ENCODE assay signal across 14 cellular contexts in genomic region chr6:47366335-47366879, GRCh38. TPM values are rescaled to one million over a fixed set of nuclear protein-coding genes. Genes with fewer than 3 reads are reported as not detected.
DNase-seq lines count a peak whose midpoint lies in the region; ATAC-seq, FAIRE-seq and TF ChIP-seq lines count a peak whose summit lies in the region.
"Had no signal": no experiment of that assay in that cellular context is flagged by ENCODE, and none has a peak within 500 bp of the region (broad histone marks: within the 10 kb centered on the region; RNA-seq: fewer than 3 reads in every experiment).

No MANE protein-coding gene starts in this region.

- ATAC-seq in K562 (peak; percentile 54), lower lobe of right lung (no peak)

- H3K9me3 ChIP-seq in K562 (replicated peaks; ENCODE audit: control insufficient read depth, insufficient read depth, low read depth, low read length) (no peaks in the 10 kb centered on the region), tibial nerve (no peaks in the 10 kb centered on the region), lower lobe of right lung (no peaks in the 10 kb centered on the region)
- H3K9me3 ChIP-seq: BE2C had no signal

- H3K4me3 ChIP-seq in K562 (no peak overlapping the region), tibial nerve (no peak overlapping the region), lower lobe of right lung (no peak overlapping the region)

- 39% methylated on average over 2 of the region's 2 CpGs for WGBS in K562 (ENCODE audit: insufficient coverage, low coverage, missing lambda C conversion rate)
- WGBS in tibial nerve, 2 donors: 89 to 91% methylated on average over 2 of the region's 2 CpGs

- DNase-seq in GM12891 (ENCODE audit: insufficient read length, low spot score): no peak
- DNase-seq in KBM-7: peak; percentile 28
- no peak for DNase-seq in K562 (ENCODE audit: extremely low read depth in 1 of 4, low spot score in 3 of 4)
- DNase-seq in tibial nerve (ENCODE audit: low spot score in 2 of 2): no peak
- DNase-seq in occipital lobe (lab: John Stamatoyannopoulos, UW): no peak
- no peak for DNase-seq in lower lobe of right lung
- no peak for DNase-seq in anterior cingulate cortex (lab: John Stamatoyannopoulos, UW)
- DNase-seq: BE2C; CD4-positive, alpha-beta memory T cell; DND-41; GF-D8; GOT3; H9 had no signal

- H3K27ac ChIP-seq in K562 (ENCODE audit: extremely low read depth, low read depth, low read length) (no peak overlapping the region), tibial nerve (no peak overlapping the region), lower lobe of right lung (no peak overlapping the region)
- H3K27ac ChIP-seq: C4-2B had no signal

- peaks cover 0 to 5% of the 10 kb centered on the region in 2 experiments; a peak in 2 of 5 replicates for H3K4me1 ChIP-seq in K562 (replicated peaks in 1 of 2; ENCODE audit: control insufficient read depth in 2 of 2, insufficient read depth in 2 of 2, low read length in 2 of 2)
- no peaks in the 10 kb centered on the region for H3K4me1 ChIP-seq in tibial nerve
- no peaks in the 10 kb centered on the region for H3K4me1 ChIP-seq in lower lobe of right lung
- H3K4me1 ChIP-seq: BE2C had no signal

- no peaks in the 10 kb centered on the region for H3K79me2 ChIP-seq in K562 (ENCODE audit: control insufficient read depth, insufficient read depth, low read length)

- no TSS peak for BruUV-seq in K562 (replicated peaks; lab: Mats Ljungman, UMichigan)

- H3K27me3 ChIP-seq in K562 (ENCODE audit: control insufficient read depth in 2 of 2, insufficient read depth in 2 of 2, low read length in 2 of 2) (no peaks in the 10 kb centered on the region), tibial nerve (no peaks in the 10 kb centered on the region), lower lobe of right lung (ENCODE audit: low read depth) (no peaks in the 10 kb centered on the region)

- H3K9me1 ChIP-seq in K562 (ENCODE audit: control insufficient read depth, insufficient read depth, low read length): no peaks in the 10 kb centered on the region

- H3K36me3 ChIP-seq in K562 (ENCODE audit: control insufficient read depth, insufficient read depth, low read length) (no peaks in the 10 kb centered on the region), tibial nerve (no peaks in the 10 kb centered on the region), lower lobe of right lung (no peaks in the 10 kb centered on the region)
- H3K36me3 ChIP-seq: BE2C had no signal

- POLR2A ChIA-PET in K562 (lab: Yijun Ruan, JAX): no interaction called here

- H3K9ac ChIP-seq in K562 (ENCODE audit: insufficient read depth in 1 of 2, low read depth in 2 of 2, low read length in 2 of 2): no peak overlapping the region

- intact Hi-C loops in K562 (cut with micrococcal nuclease): no loop called here
- intact Hi-C loops in lower lobe of right lung (cut with DNase I): no loop called here

- no peaks in the 10 kb centered on the region for H4K20me1 ChIP-seq in K562 (replicated peaks; ENCODE audit: control insufficient read depth, insufficient read depth, low read length)

- CTCF ChIA-PET in K562 (lab: Yijun Ruan, JAX; ENCODE audit: low intra/inter-chr PET ratio): no interaction called here

- H2AFZ ChIP-seq in K562 (ENCODE audit: low read depth, low read length): peak overlapping the region; percentile 37; the same call in 1 of the 2 replicates

- TF ChIP-seq POLR2A in GM12891 (IDR thresholded peaks at IDR 0.05; ENCODE audit: low read depth, low read length) (no peak), K562 (conservative IDR thresholded peaks at IDR 0.05) (no peak), tibial nerve (IDR thresholded peaks at IDR 0.05) (no peak)

- TF ChIP-seq CTCF in K562 (IDR thresholded peaks at IDR 0.05 in 2 of 3, conservative IDR thresholded peaks at IDR 0.05 in 1 of 3; ENCODE audit: insufficient read depth in 2 of 3, low read depth in 1 of 3, low read length in 3 of 3) (no peak), tibial nerve (IDR thresholded peaks at IDR 0.05) (no peak), lower lobe of right lung (IDR thresholded peaks at IDR 0.05) (no peak)

- in situ Hi-C loops in KBM-7 (cut with MboI; ENCODE audit: low pct_unique_long_range_greater_than_20kb, low sequenced_read_pairs) (no loop called here), K562 (cut with MboI) (no loop called here)

- TF ChIP-seq RAD21 in K562 (CRISPR knock-in tag; conservative IDR thresholded peaks at IDR 0.05 in 1 of 2, IDR thresholded peaks at IDR 0.05 in 1 of 2): no peak

- TF ChIP-seq EP300 in K562 (IDR thresholded peaks at IDR 0.05; ENCODE audit: low read length) (no peak), tibial nerve (IDR thresholded peaks at IDR 0.05) (no peak)

- no peak overlapping the region for H3K4me2 ChIP-seq in K562 (ENCODE audit: insufficient read depth, low read length)

- FAIRE-seq in GM12891 (lab: Jason Lieb, UNC): peak; percentile 66
- no peak for FAIRE-seq in K562 (lab: Jason Lieb, UNC)

TF ChIP-seq in GM12891, 5 proteins besides CTCF, POLR2A, EP300 and RAD21:
- TF ChIP-seq SPI1 (IDR thresholded peaks at IDR 0.05; ENCODE audit: low read depth, low read length) (no peak), PAX5 (IDR thresholded peaks at IDR 0.05; ENCODE audit: insufficient read depth, low read length, severe bottlenecking) (no peak), TAF1 (IDR thresholded peaks at IDR 0.05; ENCODE audit: low read depth, low read length) (no peak)

TF ChIP-seq in K562, 482 proteins besides CTCF, POLR2A, EP300 and RAD21 (continues in another document):
- TF ChIP-seq ZNF224 (CRISPR knock-in tag; IDR thresholded peaks at IDR 0.05) (no peak), DACH1 (IDR thresholded peaks at IDR 0.05; ENCODE audit: partially characterized antibody) (no peak), GABPB2 (CRISPR knock-in tag; conservative IDR thresholded peaks at IDR 0.05) (no peak), ZNF778 (CRISPR knock-in tag; IDR thresholded peaks at IDR 0.05) (no peak), RERE (CRISPR knock-in tag; IDR thresholded peaks at IDR 0.05; ENCODE audit: borderline replicate concordance) (no peak), ZNF644 (tag; IDR thresholded peaks at IDR 0.05; ENCODE audit: low read depth) (no peak), PHF8 (IDR thresholded peaks at IDR 0.05; ENCODE audit: borderline replicate concordance, low read length) (no peak), ZNF316 (IDR thresholded peaks at IDR 0.05) (peak; percentile 5; the same call in 1 of the 2 replicates), ESRRA (IDR thresholded peaks at IDR 0.05; ENCODE audit: borderline replicate concordance, low read depth) (no peak), ILF3 (IDR thresholded peaks at IDR 0.05; ENCODE audit: borderline replicate concordance) (no peak)

RNA-seq across cellular contexts. Expression of gene TNFRSF21, which starts 56.7 kb away (rescaled TPM):
- 0.12 TPM for polyA plus RNA-seq in GM12891 (2012; ENCODE audit: low read depth, missing spikeins)
- 2.4 and 4.7 TPM in 2 replicates for total RNA-seq in K562 (2011; cell fraction: chromatin; rRNA removed; ENCODE audit: low replicate concordance)
- 3.3 and 3.5 TPM in 2 replicates for total RNA-seq in K562 (2011; cell fraction: nucleolus; rRNA removed)
- total RNA-seq in K562 (2011; cell fraction: nucleoplasm; rRNA removed): 4.5 and 7.1 TPM in 2 replicates
- total RNA-seq in K562 (2014; rRNA removed) (2.2 and 3.0 TPM in 2 replicates), K562 (2014; rRNA removed; fragmentation: Illumina TruSeq; extraction: Trizol) (2.7 and 3.2 TPM in 2 replicates), K562 (2015; rRNA removed; fragmentation: Illumina TruSeq; extraction: Trizol) (2.9 and 3.0 TPM in 2 replicates), K562 (2021) (5.5 and 5.7 TPM in 2 replicates), tibial nerve (1 to 10 TPM; 5.7 to 8.0 (median 7.6) TPM), occipital lobe (42.6 TPM), lower lobe of right lung (21.7 TPM)
- polyA plus RNA-seq in K562 (2011; rRNA removed) (1.3 and 2.2 TPM in 2 replicates), K562 (2014; fragmentation: Illumina TruSeq; extraction: Trizol) (3.9 and 4.8 TPM in 2 replicates), K562 (2014; fragmentation: Nextera tagmentation; extraction: Ambion mirVana) (under 1 TPM; 0.63 to 0.67 TPM), K562 (2014; rRNA removed) (1.4 and 2.0 TPM in 2 replicates)
- polyA plus RNA-seq in K562 (2011; cell fraction: cytosol; rRNA removed): 1.5 and 2.8 TPM in 2 replicates
- 0.70 and 2.1 TPM in 2 replicates for polyA plus RNA-seq in K562 (2011; cell fraction: nucleus; rRNA removed)
- 2.4 and 3.2 TPM in 2 replicates for polyA plus RNA-seq in K562 (2012)
- polyA minus RNA-seq in K562 (2011; rRNA and poly(A)+ RNA removed): 6.3 and 10.1 TPM in 2 replicates
- polyA minus RNA-seq in K562 (2011; cell fraction: cytosol; rRNA and poly(A)+ RNA removed): 3.0 and 6.8 TPM in 2 replicates
- 2.4 and 3.5 TPM in 2 replicates for polyA minus RNA-seq in K562 (2011; cell fraction: nucleus; rRNA and poly(A)+ RNA removed)
- polyA plus RNA-seq: CD4-positive, alpha-beta memory T cell had no signal
